8 cellular contexts compared by ENCODE assay signal in genomic region chr15:90035095-90035834, GRCh38. TPM values are rescaled to one million over a fixed set of nuclear protein-coding genes. Genes with fewer than 3 reads are reported as not detected.
DNase-seq lines count a peak whose midpoint lies in the region; ATAC-seq and TF ChIP-seq lines count a peak whose summit lies in the region.

No MANE protein-coding gene starts in this region.

- no peak for ATAC-seq in GM19328 (IDR thresholded peaks at IDR 0.05; ENCODE audit: unreplicated experiment)
- ATAC-seq in GM21390 (IDR thresholded peaks at IDR 0.05; ENCODE audit: unreplicated experiment): no peak

- no peak overlapping the region for H3K4me3 ChIP-seq in WERI-Rb-1 (ENCODE audit: low read depth, low read length)

- TF ChIP-seq CTCF in WERI-Rb-1 (IDR thresholded peaks at IDR 0.05; ENCODE audit: low read depth, low read length): no peak

- H3K27me3 ChIP-seq in WERI-Rb-1 (ENCODE audit: insufficient read depth, low read depth, severe bottlenecking): no peaks in the 10 kb centered on the region

- no peak overlapping the region for H3K27ac ChIP-seq in WERI-Rb-1

- no peaks in the 10 kb centered on the region for H3K36me3 ChIP-seq in WERI-Rb-1

- no peaks in the 10 kb centered on the region for H3K9me3 ChIP-seq in WERI-Rb-1 (ENCODE audit: severe bottlenecking)

- peak; percentile 44 for DNase-seq in Daoy (ENCODE audit: low read depth)
- peak; percentile 62 for DNase-seq in NCI-H774 (lab: John Stamatoyannopoulos, UW)
- DNase-seq in dermis blood vessel endothelial cell: peak; percentile 73
- DNase-seq in mucosa of gallbladder (ENCODE audit: low spot score): peak; percentile 63
- no peak for DNase-seq in WERI-Rb-1
- no peak for DNase-seq in NCI-H1694 (lab: John Stamatoyannopoulos, UW)

RNA-seq across cellular contexts. Expression of gene ZNF710, which starts 34.1 kb away (rescaled TPM):
- 4.5 and 12.3 TPM in 2 replicates for total RNA-seq in Daoy (2014; rRNA removed; shearing (Covaris generic))
- total RNA-seq in dermis blood vessel endothelial cell (10.2 and 10.7 TPM in 2 replicates), mucosa of gallbladder (30.2 TPM)

Comparison
In these comparisons a context has a peak if more than half of its experiments do, and no peak if none do; other contexts are left out.
1. DNase-seq: peak in Daoy (single experiment), NCI-H774 (single experiment), dermis blood vessel endothelial cell (single experiment) and mucosa of gallbladder (single experiment); none in WERI-Rb-1 (single experiment) and NCI-H1694 (single experiment).